Comparison of ENCODE assay signal across 8 cellular contexts in genomic region chr11:69013009-69013951, GRCh38. TPM values are rescaled to one million over a fixed set of nuclear protein-coding genes. Genes with fewer than 3 reads are reported as not detected.
DNase-seq lines count a peak whose midpoint lies in the region; ATAC-seq and TF ChIP-seq lines count a peak whose summit lies in the region.

TSS of gene MRGPRF (minus strand) at chr11:69013246. CDS start at chr11:69009901, 3,345 bp downstream.

- H3K4me1 Mint-ChIP-seq in endodermal cell (peaks cover 24% of the 10 kb centered on the region), mesothelial cell of epicardium (peaks cover 46% of the 10 kb centered on the region)

- peak; percentile 97 for DNase-seq in HuH-7.5 (ENCODE audit: low spot score)
- peak; percentile 89 for DNase-seq in endodermal cell
- DNase-seq in mesothelial cell of epicardium (ENCODE audit: low spot score in 2 of 2, unreplicated experiment in 2 of 2), result no peak
- no peak for DNase-seq in activated T-cell treated with anti-CD3 and anti-CD28 coated beads, Interleukin-2, amount 50 U/mL, for 48 hours

- peak within 1 kb of the TSS; percentile 15 for H3K9ac ChIP-seq in endodermal cell (ENCODE audit: extremely low read depth, low read length, poor library complexity, severe bottlenecking)

- no peaks in the 10 kb centered on the region for H3K79me2 ChIP-seq in ACC112 (ENCODE audit: control insufficient read depth, insufficient read depth, low read length, unreplicated experiment)

- H3K9me3 Mint-ChIP-seq in endodermal cell (no peaks in the 10 kb centered on the region), mesothelial cell of epicardium (no peaks in the 10 kb centered on the region)

- H3K4me3 ChIP-seq in ACC112 (ENCODE audit: low read depth, low read length) (peak within 1 kb of the TSS; percentile 81), endodermal cell (ENCODE audit: low read length) (peak within 1 kb of the TSS; percentile 71)

- no peaks in the 10 kb centered on the region for H3K9me3 ChIP-seq in endodermal cell (ENCODE audit: control insufficient read depth, low read length)

- TF ChIP-seq CTCF in endodermal cell (conservative IDR thresholded peaks at IDR 0.05), result peak; percentile 79
- no peak for TF ChIP-seq CTCF in mesothelial cell of epicardium (IDR thresholded peaks at IDR 0.05; ENCODE audit: unreplicated experiment)

- H3K36me3 ChIP-seq in ACC112 (ENCODE audit: insufficient read depth, low read length), result no peaks in the 10 kb centered on the region
- no peaks in the 10 kb centered on the region for H3K36me3 ChIP-seq in endodermal cell (ENCODE audit: control insufficient read depth, insufficient read depth, low read length)

- no peak for ATAC-seq in GM21381 (IDR thresholded peaks at IDR 0.05; ENCODE audit: unreplicated experiment)
- no peak for ATAC-seq in HG03432 (IDR thresholded peaks at IDR 0.05; ENCODE audit: unreplicated experiment)
- no peak for ATAC-seq in GM18505 (IDR thresholded peaks at IDR 0.05; ENCODE audit: unreplicated experiment)

- peak within 1 kb of the TSS; percentile 93 for H2AFZ ChIP-seq in ACC112 (ENCODE audit: low read length, unreplicated experiment)

- H3K27me3 ChIP-seq in ACC112 (ENCODE audit: insufficient read depth, low read length) (no peaks in the 10 kb centered on the region), endodermal cell (ENCODE audit: control insufficient read depth, insufficient read depth, low read length, poor library complexity, severe bottlenecking) (no peaks in the 10 kb centered on the region)

- 11 to 17% methylated on average over 6 to 42 of the region's 43 CpGs for WGBS in endodermal cell (ENCODE audit: insufficient coverage in 1 of 2, insufficient read length in 1 of 2), 2 experiments

- TF ChIP-seq POLR2A in GM18505 (IDR thresholded peaks at IDR 0.05; ENCODE audit: borderline replicate concordance, extremely low read depth, insufficient read depth, insufficient read length), result no peak

- H3K4me3 Mint-ChIP-seq in endodermal cell (peak within 1 kb of the TSS; percentile 48), mesothelial cell of epicardium (peak within 1 kb of the TSS; percentile 52)

- H3K27me3 Mint-ChIP-seq in endodermal cell (ENCODE audit: insufficient read depth) (peaks cover 13% of the 10 kb centered on the region), mesothelial cell of epicardium (ENCODE audit: low read depth) (peaks cover 8% of the 10 kb centered on the region)

- H3K36me3 Mint-ChIP-seq in endodermal cell (ENCODE audit: low read depth) (no peaks in the 10 kb centered on the region), mesothelial cell of epicardium (no peaks in the 10 kb centered on the region)

- H3K4me1 ChIP-seq in ACC112 (ENCODE audit: control insufficient read depth, insufficient read depth, low read length, unreplicated experiment) (peaks cover 45% of the 10 kb centered on the region), endodermal cell (ENCODE audit: control insufficient read depth, insufficient read depth, low read length) (peaks cover 19% of the 10 kb centered on the region)

- no peak within 1 kb of the TSS for H3K27ac Mint-ChIP-seq in endodermal cell
- H3K27ac Mint-ChIP-seq in mesothelial cell of epicardium, result no peak within 1 kb of the TSS

- H3K27ac ChIP-seq in ACC112 (ENCODE audit: low read depth, low read length) (no peak within 1 kb of the TSS), endodermal cell (ENCODE audit: low read depth, low read length) (no peak within 1 kb of the TSS)

RNA-seq across cellular contexts. Expression of gene MRGPRF, which starts in this region (rescaled TPM):
- total RNA-seq in endodermal cell (1 to 10 TPM; 3.7 to 4.7 TPM), mesothelial cell of epicardium (2.3 to 4.0 TPM (median 3.4 TPM) in 3 replicates)
- polyA plus RNA-seq in endodermal cell (2013, experiment 1 of 2), result 1.9 TPM
- polyA plus RNA-seq in endodermal cell (2013, experiment 2 of 2), result 1.5 TPM

Comparison
In these comparisons a context has a peak if more than half of its experiments do, and no peak if none do; other contexts are left out.
1. DNase-seq: peak in HuH-7.5 (single experiment) and endodermal cell (single experiment); none in mesothelial cell of epicardium (0 of 2) and activated T-cell treated with anti-CD3 and anti-CD28 coated beads, Interleukin-2, amount 50 U/mL, for 48 hours (0 of 2).